Comparison of ENCODE assay signal across 1 cellular context in the genomic region with DNA sequence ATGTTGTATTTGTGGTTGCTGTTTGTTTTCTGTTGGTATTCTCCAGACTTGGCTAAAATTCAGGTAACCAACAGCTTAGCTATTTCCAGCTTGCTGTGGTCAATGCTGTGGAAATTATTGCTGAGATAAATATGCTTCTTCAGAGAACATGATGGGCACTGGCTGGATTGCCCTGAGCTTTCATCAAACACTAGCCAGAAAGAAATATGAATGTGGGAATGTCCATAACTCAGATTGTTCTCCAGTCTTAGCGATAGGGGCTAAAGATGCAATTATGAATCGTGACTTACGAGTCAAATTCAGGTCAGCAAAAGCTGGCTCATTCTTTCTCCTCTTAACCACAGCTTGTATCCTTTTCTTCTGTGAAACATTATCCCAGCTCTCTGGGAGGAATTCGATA.
TF ChIP-seq lines count a peak whose summit lies in the region.

No MANE protein-coding gene starts in this region.

TF ChIP-seq in GM12878, 131 proteins besides CTCF, POLR2A, EP300 and RAD21 (continued from another document):
- TF ChIP-seq, protein P1, sequence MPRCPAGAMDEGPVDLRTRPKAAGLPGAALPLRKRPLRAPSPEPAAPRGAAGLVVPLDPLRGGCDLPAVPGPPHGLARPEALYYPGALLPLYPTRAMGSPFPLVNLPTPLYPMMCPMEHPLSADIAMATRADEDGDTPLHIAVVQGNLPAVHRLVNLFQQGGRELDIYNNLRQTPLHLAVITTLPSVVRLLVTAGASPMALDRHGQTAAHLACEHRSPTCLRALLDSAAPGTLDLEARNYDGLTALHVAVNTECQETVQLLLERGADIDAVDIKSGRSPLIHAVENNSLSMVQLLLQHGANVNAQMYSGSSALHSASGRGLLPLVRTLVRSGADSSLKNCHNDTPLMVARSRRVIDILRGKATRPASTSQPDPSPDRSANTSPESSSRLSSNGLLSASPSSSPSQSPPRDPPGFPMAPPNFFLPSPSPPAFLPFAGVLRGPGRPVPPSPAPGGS (IDR thresholded peaks at IDR 0.05; ENCODE audit: borderline replicate concordance, insufficient read depth, low read depth, low read length, poor library complexity, severe bottlenecking), result peak; percentile 29
